8 cellular contexts compared by ENCODE assay signal in the genomic region with DNA sequence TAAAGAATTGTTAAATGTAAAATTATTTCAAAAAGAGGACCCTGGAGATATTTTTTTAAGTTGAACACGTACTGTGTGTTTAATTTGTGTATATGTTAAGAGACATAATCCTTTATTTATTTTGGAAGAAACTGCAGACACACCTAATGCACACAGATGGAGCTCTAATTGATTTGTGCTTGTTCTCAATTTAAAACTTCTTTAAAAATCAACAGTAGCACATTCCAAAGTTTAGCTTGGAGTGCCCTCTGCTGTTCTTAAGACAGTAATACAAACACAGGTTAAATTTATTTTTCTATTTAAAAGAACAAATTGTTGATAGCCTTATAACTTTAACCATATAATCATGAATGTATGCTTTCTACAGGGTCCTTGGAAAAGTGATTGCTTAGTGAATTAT.
DNase-seq lines count a peak whose midpoint lies in the region; TF ChIP-seq lines count a peak whose summit lies in the region.

No MANE protein-coding gene starts in this region.

- POLR2A ChIA-PET in Caco-2 (lab: Charles Lee) = no interaction called here

- H3K4me1 ChIP-seq in Caco-2 (no peaks in the 10 kb centered on the region), Peyer's patch (no peaks in the 10 kb centered on the region)

- H3K27ac Mint-ChIP-seq in Caco-2 (ENCODE audit: unreplicated experiment) = no peak overlapping the region

- H3K27me3 ChIP-seq in Caco-2 (replicated peaks; ENCODE audit: control insufficient read depth, insufficient read depth, low read length) = no peaks in the 10 kb centered on the region
- H3K27me3 ChIP-seq in Peyer's patch = no peaks in the 10 kb centered on the region

- H3K9me3 ChIP-seq in Caco-2 = no peaks in the 10 kb centered on the region
- no peaks in the 10 kb centered on the region for H3K9me3 ChIP-seq in Peyer's patch

- peak in 1 of 2 experiments; percentile 13 for DNase-seq in Caco-2
- peak; percentile 25 for DNase-seq in HuH-7.5 (ENCODE audit: low spot score)
- DNase-seq in Peyer's patch = no peak
- peak; percentile 60 for DNase-seq in fibroblast of mammary gland (ENCODE audit: low read depth)
- peak; percentile 67 for DNase-seq in superior temporal gyrus (ENCODE audit: extremely low spot score)
- no peak for DNase-seq in activated CD4-positive, CD25-positive, alpha-beta regulatory T cell (lab: John Stamatoyannopoulos, UW)
- DNase-seq in activated CD4-positive, alpha-beta T cell treated with anti-CD3 and anti-CD28 coated beads, Interleukin-2, amount 50 U/mL, for 4 hours = no peak
- DNase-seq in activated CD8-positive, alpha-beta memory T cell treated with anti-CD3 and anti-CD28 coated beads for 24 hours = no peak

- TF ChIP-seq CTCF in Caco-2 (IDR thresholded peaks at IDR 0.05; ENCODE audit: insufficient read depth in 1 of 2, low read depth in 1 of 2, low read length in 1 of 2, severe bottlenecking in 1 of 2, unreplicated experiment in 1 of 2) = peak; percentile 66 to 72
- TF ChIP-seq CTCF in Peyer's patch (IDR thresholded peaks at IDR 0.05) = peak in 4 of 6 experiments; percentile 22 to 42 (median 36)
- peak; percentile 53 for TF ChIP-seq CTCF in fibroblast of mammary gland (conservative IDR thresholded peaks at IDR 0.05; ENCODE audit: control insufficient read depth, insufficient read depth, low read depth, low read length)

- no peak overlapping the region for H3K4me3 Mint-ChIP-seq in Caco-2 (ENCODE audit: unreplicated experiment)

- no peaks in the 10 kb centered on the region for H3K4me1 Mint-ChIP-seq in Caco-2 (ENCODE audit: low read depth, unreplicated experiment)

- TF ChIP-seq POLR2A in Peyer's patch (IDR thresholded peaks at IDR 0.05) = no peak

- intact Hi-C loops in Caco-2 (cut with micrococcal nuclease; ENCODE audit: unreplicated experiment) = loop anchor here (2.0 kb wide), 1 partner anchor 350 kb away; no protein-coding TSS in a partner anchor

- H3K36me3 Mint-ChIP-seq in Caco-2 (ENCODE audit: insufficient read depth, unreplicated experiment) = no peaks in the 10 kb centered on the region

- no peak overlapping the region for H3K27ac ChIP-seq in Peyer's patch

- BruUV-seq in Caco-2 (replicated peaks; lab: Mats Ljungman, UMichigan) = no TSS peak

- H3K9me3 Mint-ChIP-seq in Caco-2 (ENCODE audit: unreplicated experiment) = no peaks in the 10 kb centered on the region

- H3K27me3 Mint-ChIP-seq in Caco-2 (ENCODE audit: insufficient read depth, unreplicated experiment) = peaks cover 14% of the 10 kb centered on the region

- H3K4me3 ChIP-seq in Caco-2 (ENCODE audit: low read depth, low read length) (no peak overlapping the region), Peyer's patch (no peak overlapping the region), fibroblast of mammary gland (ENCODE audit: control insufficient read depth, low read depth, low read length) (no peak overlapping the region)

- H3K36me3 ChIP-seq in Caco-2 (ENCODE audit: control insufficient read depth, insufficient read depth, low read length) (no peaks in the 10 kb centered on the region), Peyer's patch (no peaks in the 10 kb centered on the region)

- CTCF ChIA-PET in Caco-2 (lab: Charles Lee) = interaction anchor here (0.6 kb wide), 2 partner anchors 222 to 560 kb away, joined by 3 to 4 read pairs; a partner anchor contains a TSS

Comparison
In these comparisons a context has a peak if more than half of its experiments do, and no peak if none do; other contexts are left out.
1. DNase-seq: peak in HuH-7.5 (single experiment), fibroblast of mammary gland (single experiment) and superior temporal gyrus (single experiment); none in Peyer's patch (0 of 3), activated CD4-positive, CD25-positive, alpha-beta regulatory T cell (0 of 4), activated CD4-positive, alpha-beta T cell treated with anti-CD3 and anti-CD28 coated beads, Interleukin-2, amount 50 U/mL, for 4 hours (0 of 2) and activated CD8-positive, alpha-beta memory T cell treated with anti-CD3 and anti-CD28 coated beads for 24 hours (single experiment).
2. Peak in every context shown above with its lines, with median percentiles within 50 percentile points of each other: CTCF ChIP-seq.